ENCODE assay signal across 9 cellular contexts in the genomic region with DNA sequence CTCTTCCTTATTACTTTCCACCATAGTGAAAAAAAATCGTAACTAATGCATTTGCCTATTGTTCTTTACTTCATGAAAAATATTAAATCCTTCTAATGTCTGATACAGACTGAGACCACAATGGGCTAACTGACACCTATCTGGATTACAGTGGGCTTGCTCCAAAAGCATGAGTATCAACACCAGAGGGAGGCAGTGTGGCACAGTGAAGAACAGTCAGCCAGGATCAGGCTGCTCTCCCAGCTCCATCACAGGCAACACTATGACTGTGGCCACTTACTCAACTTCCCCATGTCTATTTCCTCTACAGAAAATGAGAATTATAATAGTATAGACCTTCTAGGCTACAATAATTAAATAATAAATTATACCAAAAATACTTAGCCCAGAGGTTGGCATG.
DNase-seq lines count a peak whose midpoint lies in the region; ATAC-seq, FAIRE-seq and TF ChIP-seq lines count a peak whose summit lies in the region.
"Had no signal": no experiment of that assay in that cellular context is flagged by ENCODE, and none has a peak within 500 bp of the region (broad histone marks: within the 10 kb centered on the region; RNA-seq: fewer than 3 reads in every experiment).

No MANE protein-coding gene starts in this region.

- H3K36me3 ChIP-seq in bronchial epithelial cell (ENCODE audit: control insufficient read depth, insufficient read depth, low read length) (peaks cover 1% of the 10 kb centered on the region), neural progenitor cell (no peaks in the 10 kb centered on the region)

- H3K27me3 ChIP-seq in bronchial epithelial cell (ENCODE audit: control insufficient read depth, insufficient read depth, low read length) (no peaks in the 10 kb centered on the region), neural progenitor cell (no peaks in the 10 kb centered on the region)

- no peaks in the 10 kb centered on the region for H3K4me1 Mint-ChIP-seq in neural progenitor cell
- peaks cover 26% of the 10 kb centered on the region for H3K4me1 Mint-ChIP-seq in stimulated activated memory B cell treated with anti-CD40 and anti-IgM and Interleukin-4, amounts not matched to agents 10 μg/mL and 1 μg/mL and 100 μg/mL, for 72 hours

- H3K4me1 ChIP-seq in neural progenitor cell: no peaks in the 10 kb centered on the region

- no peak overlapping the region for H3K27ac ChIP-seq in neural progenitor cell

- FAIRE-seq in bronchial epithelial cell (lab: Jason Lieb, UNC): no peak

- H3K4me2 ChIP-seq in neural progenitor cell: no peak overlapping the region

- H3K4me3 ChIP-seq in bronchial epithelial cell (ENCODE audit: low read depth, low read length) (no peak overlapping the region), neural progenitor cell (no peak overlapping the region)

- TF ChIP-seq CTCF in bronchial epithelial cell (IDR thresholded peaks at IDR 0.05; ENCODE audit: insufficient read depth, low read length, severe bottlenecking): no peak
- peak; percentile 44 for TF ChIP-seq CTCF in neural progenitor cell (IDR thresholded peaks at IDR 0.05)

- H4K20me1 ChIP-seq in neural progenitor cell (ENCODE audit: low read depth): no peaks in the 10 kb centered on the region

- no peaks in the 10 kb centered on the region for H3K27me3 Mint-ChIP-seq in neural progenitor cell (ENCODE audit: insufficient read depth, low read depth)
- H3K27me3 Mint-ChIP-seq in stimulated activated memory B cell treated with anti-CD40 and anti-IgM and Interleukin-4, amounts not matched to agents 10 μg/mL and 1 μg/mL and 100 μg/mL, for 72 hours: no peaks in the 10 kb centered on the region

- no peaks in the 10 kb centered on the region for H3F3A ChIP-seq in neural progenitor cell (ENCODE audit: low read depth)

- no peak overlapping the region for H3K9ac ChIP-seq in neural progenitor cell

- H3K36me3 Mint-ChIP-seq in neural progenitor cell: peaks cover 10% of the 10 kb centered on the region
- peaks cover 43% of the 10 kb centered on the region for H3K36me3 Mint-ChIP-seq in stimulated activated memory B cell treated with anti-CD40 and anti-IgM and Interleukin-4, amounts not matched to agents 10 μg/mL and 1 μg/mL and 100 μg/mL, for 72 hours

- no peaks in the 10 kb centered on the region for H3K9me3 ChIP-seq in neural progenitor cell (ENCODE audit: low read depth)

- no peak for ATAC-seq in left ventricle myocardium superior
- no peak for ATAC-seq in stimulated activated memory B cell treated with anti-CD40 and anti-IgM and Interleukin-4, amounts not matched to agents 10 μg/mL and 1 μg/mL and 100 μg/mL, for 72 hours

- H3K9me3 Mint-ChIP-seq in neural progenitor cell: peaks cover 6% of the 10 kb centered on the region
- peaks cover 2% of the 10 kb centered on the region for H3K9me3 Mint-ChIP-seq in stimulated activated memory B cell treated with anti-CD40 and anti-IgM and Interleukin-4, amounts not matched to agents 10 μg/mL and 1 μg/mL and 100 μg/mL, for 72 hours

- H3K27ac Mint-ChIP-seq in neural progenitor cell: no peak overlapping the region
- H3K27ac Mint-ChIP-seq in stimulated activated memory B cell treated with anti-CD40 and anti-IgM and Interleukin-4, amounts not matched to agents 10 μg/mL and 1 μg/mL and 100 μg/mL, for 72 hours: no peak overlapping the region
- H3K27ac Mint-ChIP-seq: activated naive CD4-positive, alpha-beta T cell treated with anti-CD3 and anti-CD28 coated beads, Interleukin-2, amount 50 U/mL, for 72 hours had no signal

- intact Hi-C loops in left ventricle myocardium superior (cut with micrococcal nuclease): no loop called here

- peak; percentile 56 for DNase-seq in SKM-1 treated with dmso at 0.1 percent for 144 hours (lab: John Stamatoyannopoulos, UW; ENCODE audit: unreplicated experiment)
- no peak for DNase-seq in SKM-1 (lab: John Stamatoyannopoulos, UW; ENCODE audit: unreplicated experiment)
- peak; percentile 53 for DNase-seq in KBM-7
- DNase-seq in bronchial epithelial cell (ENCODE audit: low read depth): peak; percentile 28
- DNase-seq in neural progenitor cell (ENCODE audit: low spot score): peak; percentile 42
- no peak for DNase-seq in DMS153 (lab: John Stamatoyannopoulos, UW)
- no peak for DNase-seq in left ventricle myocardium superior

- no peak overlapping the region for H2AFZ ChIP-seq in neural progenitor cell (replicated peaks)

- H3K79me2 ChIP-seq in neural progenitor cell (ENCODE audit: low read depth): no peaks in the 10 kb centered on the region

- in situ Hi-C loops in KBM-7 (cut with MboI; ENCODE audit: low pct_unique_long_range_greater_than_20kb, low sequenced_read_pairs): no loop called here

- H3K4me3 Mint-ChIP-seq in neural progenitor cell: no peak overlapping the region
- H3K4me3 Mint-ChIP-seq in stimulated activated memory B cell treated with anti-CD40 and anti-IgM and Interleukin-4, amounts not matched to agents 10 μg/mL and 1 μg/mL and 100 μg/mL, for 72 hours: no peak overlapping the region

Comparison
In these comparisons a context has a peak if more than half of its experiments do, and no peak if none do; other contexts are left out.
1. DNase-seq: peak in SKM-1 treated with dmso at 0.1 percent for 144 hours (single experiment), KBM-7 (single experiment), bronchial epithelial cell (single experiment) and neural progenitor cell (single experiment); none in SKM-1 (single experiment), DMS153 (single experiment) and left ventricle myocardium superior (single experiment).